In the genomic region with DNA sequence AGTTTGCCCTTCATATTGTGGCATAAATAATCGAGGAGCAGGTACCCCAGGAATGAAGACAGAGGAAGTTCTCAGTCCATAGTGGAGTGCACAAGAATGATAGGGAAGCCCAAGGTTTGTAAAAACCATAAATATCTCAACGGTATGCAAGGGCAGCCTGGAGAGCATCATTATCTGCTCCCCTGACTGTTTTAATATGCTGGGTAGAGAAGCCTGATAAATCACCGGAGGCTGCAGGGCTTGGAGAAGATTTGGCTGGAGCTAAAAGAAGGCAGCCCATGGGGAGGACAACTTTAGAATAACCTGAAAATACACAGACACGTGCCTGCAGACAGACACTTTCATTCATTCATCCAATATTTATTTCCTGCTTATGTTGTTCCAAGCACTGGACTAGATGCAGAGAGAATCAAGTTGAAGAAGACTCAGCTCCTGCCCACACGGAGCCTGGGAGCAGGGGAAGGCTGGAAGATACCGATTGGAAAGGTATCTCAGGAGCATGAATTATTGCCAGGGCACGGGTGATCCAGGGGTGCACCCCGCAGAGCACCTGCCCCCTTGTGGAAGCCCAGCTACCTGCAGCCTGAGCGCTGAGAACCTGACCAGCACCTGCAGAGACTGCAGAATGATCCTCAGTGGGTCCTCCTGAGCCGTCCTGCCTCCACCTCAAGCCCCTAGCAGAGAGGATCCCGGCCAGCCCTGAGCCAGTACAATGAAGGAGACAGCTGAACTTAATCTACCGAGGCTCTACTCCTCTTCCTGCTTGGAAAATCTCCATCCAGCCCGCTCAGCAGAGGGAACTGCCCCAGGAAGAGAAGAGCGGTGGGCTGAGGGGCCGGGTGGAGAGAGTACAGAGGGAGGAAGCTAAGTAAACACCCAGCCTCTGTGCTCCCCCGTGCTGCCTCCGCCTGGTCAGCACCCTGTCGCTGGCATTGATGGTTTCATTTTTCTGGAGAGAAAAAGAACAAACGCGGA, we compare ENCODE assay signal across 8 cellular contexts.
DNase-seq lines count a peak whose midpoint lies in the region; ATAC-seq and TF ChIP-seq lines count a peak whose summit lies in the region.

No MANE protein-coding gene starts in this region.

- H3K36me3 ChIP-seq in CD8-positive, alpha-beta T cell (ENCODE audit: insufficient read depth, low read length): no peaks in the 10 kb centered on the region
- H3K36me3 ChIP-seq in GM23338 (ENCODE audit: insufficient read depth): no peaks in the 10 kb centered on the region
- no peaks in the 10 kb centered on the region for H3K36me3 ChIP-seq in endodermal cell (ENCODE audit: control insufficient read depth, insufficient read depth, low read length)
- no peaks in the 10 kb centered on the region for H3K36me3 ChIP-seq in neutrophil
- no peaks in the 10 kb centered on the region for H3K36me3 ChIP-seq in transverse colon

- no peaks in the 10 kb centered on the region for H3K27me3 ChIP-seq in CD8-positive, alpha-beta T cell (ENCODE audit: insufficient read depth, low read length)
- H3K27me3 ChIP-seq in GM23338 (ENCODE audit: insufficient read depth): no peaks in the 10 kb centered on the region
- no peaks in the 10 kb centered on the region for H3K27me3 ChIP-seq in endodermal cell (ENCODE audit: control insufficient read depth, insufficient read depth, low read length, poor library complexity, severe bottlenecking)
- no peaks in the 10 kb centered on the region for H3K27me3 ChIP-seq in neutrophil
- peaks cover 15% of the 10 kb centered on the region for H3K27me3 ChIP-seq in transverse colon

- H3K4me1 Mint-ChIP-seq in CD8-positive, alpha-beta T cell (ENCODE audit: low read depth): no peaks in the 10 kb centered on the region
- H3K4me1 Mint-ChIP-seq in GM23338: peaks cover 8% of the 10 kb centered on the region; the same call in 2 of the 3 replicates
- H3K4me1 Mint-ChIP-seq in activated CD4-positive, alpha-beta memory T cell treated with anti-CD3 and anti-CD28 coated beads, Interleukin-2, amount 10 ng/mL, durations not matched to agents 7 days and 5 days: no peaks in the 10 kb centered on the region
- peaks cover 7% of the 10 kb centered on the region for H3K4me1 Mint-ChIP-seq in endodermal cell

- ATAC-seq in CD8-positive, alpha-beta T cell: peak; percentile 52
- ATAC-seq in GM23338 (peak; percentile 99), GM18861 (IDR thresholded peaks at IDR 0.05; ENCODE audit: unreplicated experiment) (no peak)

- no peak for TF ChIP-seq EP300 in transverse colon (IDR thresholded peaks at IDR 0.05; ENCODE audit: low read depth)

- H3K4me3 Mint-ChIP-seq in CD8-positive, alpha-beta T cell: no peak overlapping the region
- no peak overlapping the region for H3K4me3 Mint-ChIP-seq in GM23338
- H3K4me3 Mint-ChIP-seq in activated CD4-positive, alpha-beta memory T cell treated with anti-CD3 and anti-CD28 coated beads, Interleukin-2, amount 10 ng/mL, durations not matched to agents 7 days and 5 days: no peak overlapping the region
- H3K4me3 Mint-ChIP-seq in endodermal cell: no peak overlapping the region

- H3K4me2 ChIP-seq in GM23338: no peak overlapping the region

- intact Hi-C loops in CD8-positive, alpha-beta T cell (cut with DNase I, micrococcal nuclease): loop anchor here (1.0 to 2.0 kb wide), 4 partner anchors 47 to 744 kb away; no protein-coding TSS in a partner anchor
- intact Hi-C loops in transverse colon (cut with DNase I; ENCODE audit: low total_unique reads): no loop called here

- no peaks in the 10 kb centered on the region for H3K36me3 Mint-ChIP-seq in CD8-positive, alpha-beta T cell
- H3K36me3 Mint-ChIP-seq in GM23338 (ENCODE audit: low read depth): no peaks in the 10 kb centered on the region
- no peaks in the 10 kb centered on the region for H3K36me3 Mint-ChIP-seq in activated CD4-positive, alpha-beta memory T cell treated with anti-CD3 and anti-CD28 coated beads, Interleukin-2, amount 10 ng/mL, durations not matched to agents 7 days and 5 days (ENCODE audit: low read depth)
- H3K36me3 Mint-ChIP-seq in endodermal cell (ENCODE audit: low read depth): no peaks in the 10 kb centered on the region

- H2AFZ ChIP-seq in GM23338: peak overlapping the region; percentile 80

- H3K79me2 ChIP-seq in GM23338 (replicated peaks; ENCODE audit: insufficient read depth): no peaks in the 10 kb centered on the region

- peak; percentile 73 for TF ChIP-seq CTCF in CD8-positive, alpha-beta T cell (IDR thresholded peaks at IDR 0.05)
- TF ChIP-seq CTCF in GM23338 (conservative IDR thresholded peaks at IDR 0.05; ENCODE audit: low read depth in 2 of 2): peak; percentile 77 to 88
- TF ChIP-seq CTCF in endodermal cell (conservative IDR thresholded peaks at IDR 0.05): peak; percentile 96
- TF ChIP-seq CTCF in neutrophil (IDR thresholded peaks at IDR 0.05): peak; percentile 85
- peak; percentile 62 to 82 (median 81) for TF ChIP-seq CTCF in transverse colon (IDR thresholded peaks at IDR 0.05)

- no peaks in the 10 kb centered on the region for H4K20me1 ChIP-seq in GM23338 (replicated peaks; ENCODE audit: insufficient read depth)

- H3K9ac ChIP-seq in endodermal cell (ENCODE audit: extremely low read depth, low read length, poor library complexity, severe bottlenecking): no peak overlapping the region

- 0 out of 2 replicates have a peak, but pooled peaks cover 3% of the 10 kb centered on the region for H3K9me2 ChIP-seq in GM23338 (ENCODE audit: insufficient read depth)

- no peak overlapping the region for H3K4me3 ChIP-seq in CD8-positive, alpha-beta T cell (ENCODE audit: low read depth, low read length)
- H3K4me3 ChIP-seq in GM23338 (no peak overlapping the region), endodermal cell (ENCODE audit: low read length) (no peak overlapping the region), neutrophil (ENCODE audit: low read depth in 1 of 2, low read length in 1 of 2) (no peak overlapping the region), transverse colon (no peak overlapping the region)

- no peaks in the 10 kb centered on the region for H3K4me1 ChIP-seq in CD8-positive, alpha-beta T cell (ENCODE audit: insufficient read depth, low read length)
- H3K4me1 ChIP-seq in GM23338 (ENCODE audit: insufficient read depth) (peaks cover 6% of the 10 kb centered on the region; the same call in 1 of the 2 replicates), endodermal cell (ENCODE audit: control insufficient read depth, insufficient read depth, low read length) (no peaks in the 10 kb centered on the region), neutrophil (ENCODE audit: control insufficient read depth in 1 of 2, insufficient read depth in 1 of 2, low read depth in 1 of 2, low read length in 1 of 2) (peaks cover 5 to 8% of the 10 kb centered on the region in 2 experiments), transverse colon (peaks cover 0 to 10% (median 4%) of the 10 kb centered on the region in 4 donors)

- H3K27ac ChIP-seq in CD8-positive, alpha-beta T cell (ENCODE audit: low read depth, low read length): no peak overlapping the region
- H3K27ac ChIP-seq in GM23338 (ENCODE audit: low read depth): no peak overlapping the region
- no peak overlapping the region for H3K27ac ChIP-seq in endodermal cell (ENCODE audit: low read depth, low read length)
- H3K27ac ChIP-seq in neutrophil: peak overlapping the region; percentile 15
- H3K27ac ChIP-seq in transverse colon: no peak overlapping the region

- in situ Hi-C loops in transverse colon (cut with MboI; ENCODE audit: low pct_ligation_motif_present in 1 of 4, low pct_unique_long_range_greater_than_20kb in 1 of 4, low sequenced_read_pairs in 3 of 4): loop anchor here in 1 of 4 donors (25.0 kb wide), 1 partner anchor 561 kb away; no protein-coding TSS in a partner anchor

- no peaks in the 10 kb centered on the region for H3K9me3 Mint-ChIP-seq in CD8-positive, alpha-beta T cell
- H3K9me3 Mint-ChIP-seq in GM23338: no peaks in the 10 kb centered on the region; the same call in 2 of the 3 replicates
- no peaks in the 10 kb centered on the region for H3K9me3 Mint-ChIP-seq in activated CD4-positive, alpha-beta memory T cell treated with anti-CD3 and anti-CD28 coated beads, Interleukin-2, amount 10 ng/mL, durations not matched to agents 7 days and 5 days
- no peaks in the 10 kb centered on the region for H3K9me3 Mint-ChIP-seq in endodermal cell

- CTCF ChIA-PET in CD8-positive, alpha-beta T cell (lab: Charles Lee): interaction anchor here (0.7 to 3.3 kb wide), 19 partner anchors 9 to 1271 kb away, joined by 3 to 20 read pairs (median 5); no protein-coding TSS in a partner anchor
- CTCF ChIA-PET in activated CD4-positive, alpha-beta memory T cell treated with anti-CD3 and anti-CD28 coated beads, Interleukin-2, amount 10 ng/mL, durations not matched to agents 7 days and 5 days (lab: Charles Lee): interaction anchor here (0.7 to 3.9 kb wide), 5 partner anchors 9 to 569 kb away, joined by 3 to 16 read pairs (median 4); no protein-coding TSS in a partner anchor

- POLR2A ChIA-PET in CD8-positive, alpha-beta T cell (lab: Charles Lee): no interaction called here
- POLR2A ChIA-PET in activated CD4-positive, alpha-beta memory T cell treated with anti-CD3 and anti-CD28 coated beads, Interleukin-2, amount 10 ng/mL, durations not matched to agents 7 days and 5 days (lab: Charles Lee): no interaction called here

- no peaks in the 10 kb centered on the region for H3F3A ChIP-seq in GM23338 (replicated peaks; ENCODE audit: low read depth)

- 44 to 61% methylated on average over 12 to 20 of the region's 20 CpGs for WGBS in endodermal cell (ENCODE audit: insufficient coverage in 1 of 2, insufficient read length in 1 of 2), 2 experiments
- WGBS in transverse colon (ENCODE audit: low coverage in 1 of 2), 2 donors: 17 to 22% methylated on average over 8 to 20 of the region's 20 CpGs

- peak; percentile 25 to 79 (median 62) for DNase-seq in CD8-positive, alpha-beta T cell
- DNase-seq in GM23338 (ENCODE audit: low spot score): peak; percentile 85
- DNase-seq in NCI-H2227 treated with DMSO at 0.1 percent for 48 hours (lab: John Stamatoyannopoulos, UW): peak; percentile 39
- DNase-seq in activated CD4-positive, alpha-beta memory T cell treated with anti-CD3 and anti-CD28 coated beads, Interleukin-2, amount 10 ng/mL, durations not matched to agents 7 days and 5 days: peak; percentile 69
- peak; percentile 97 for DNase-seq in endodermal cell
- peak; percentile 78 for DNase-seq in transverse colon

- H3K27ac Mint-ChIP-seq in CD8-positive, alpha-beta T cell: no peak overlapping the region
- H3K27ac Mint-ChIP-seq in GM23338: no peak overlapping the region
- no peak overlapping the region for H3K27ac Mint-ChIP-seq in activated CD4-positive, alpha-beta memory T cell treated with anti-CD3 and anti-CD28 coated beads, Interleukin-2, amount 10 ng/mL, durations not matched to agents 7 days and 5 days
- no peak overlapping the region for H3K27ac Mint-ChIP-seq in endodermal cell

- no peaks in the 10 kb centered on the region for H3K9me3 ChIP-seq in CD8-positive, alpha-beta T cell (ENCODE audit: low read length)
- H3K9me3 ChIP-seq in endodermal cell (ENCODE audit: control insufficient read depth, low read length): no peaks in the 10 kb centered on the region
- no peaks in the 10 kb centered on the region for H3K9me3 ChIP-seq in neutrophil
- no peaks in the 10 kb centered on the region for H3K9me3 ChIP-seq in transverse colon

- H3K27me3 Mint-ChIP-seq in CD8-positive, alpha-beta T cell (ENCODE audit: low read depth): peaks cover 7% of the 10 kb centered on the region
- H3K27me3 Mint-ChIP-seq in GM23338 (ENCODE audit: insufficient read depth, low read depth, poor library complexity): peaks cover 10% of the 10 kb centered on the region
- H3K27me3 Mint-ChIP-seq in activated CD4-positive, alpha-beta memory T cell treated with anti-CD3 and anti-CD28 coated beads, Interleukin-2, amount 10 ng/mL, durations not matched to agents 7 days and 5 days: peaks cover 17% of the 10 kb centered on the region
- peaks cover 7% of the 10 kb centered on the region for H3K27me3 Mint-ChIP-seq in endodermal cell (ENCODE audit: insufficient read depth)

- TF ChIP-seq POLR2A in transverse colon (IDR thresholded peaks at IDR 0.05): no peak

Comparison
In these comparisons a context has a peak if more than half of its experiments do, and no peak if none do; other contexts are left out.
1. DNase-seq: peak in every context shown above with its lines; median percentile 97 in endodermal cell; 85 in GM23338; 78 in transverse colon; 69 in activated CD4-positive, alpha-beta memory T cell treated with anti-CD3 and anti-CD28 coated beads, Interleukin-2, amount 10 ng/mL, durations not matched to agents 7 days and 5 days; 62 in CD8-positive, alpha-beta T cell; 39 in NCI-H2227 treated with DMSO at 0.1 percent for 48 hours.